22 cellular contexts compared by ENCODE assay signal in genomic region chr11:95501761-95502266, GRCh38.
"Had no signal": no experiment of that assay in that cellular context is flagged by ENCODE, and none has a peak within 500 bp of the region (broad histone marks: within the 10 kb centered on the region; RNA-seq: fewer than 3 reads in every experiment).

No MANE protein-coding gene starts in this region.

- H3K27me3 ChIP-seq: breast epithelium, neutrophil, ovary, sigmoid colon, stomach, thyroid gland, upper lobe of right lung had no signal

- ATAC-seq: activated CD8-positive, alpha-beta T cell treated with anti-CD3 and anti-CD28 coated beads for 36 hours; activated naive CD4-positive, alpha-beta T cell treated with anti-CD3 and anti-CD28 coated beads, Interleukin-2, amount 50 U/mL, for 72 hours; left lobe of liver; lower lobe of right lung; natural killer cell; stimulated activated memory B cell treated with anti-CD40 and anti-IgM and Interleukin-4, amounts not matched to agents 10 μg/mL and 1 μg/mL and 100 μg/mL, for 72 hours; T-cell; upper lobe of right lung had no signal

- DNase-seq: activated B cell treated with CpG ODN at 0.5 μM for 24 hours; activated CD4-positive, alpha-beta T cell treated with anti-CD3 and anti-CD28 coated beads, Interleukin-2, amount 50 U/mL, for 1 hour; activated CD8-positive, alpha-beta T cell treated with anti-CD3 and anti-CD28 coated beads for 36 hours; activated T-cell treated with anti-CD3 and anti-CD28 coated beads, Interleukin-2, amount 50 U/mL, for 48 hours; central memory CD4-positive, alpha-beta T cell; foreskin melanocyte; lower lobe of right lung; mesendoderm; natural killer cell; ovary; sigmoid colon; small intestine; stimulated activated CD4-positive, alpha-beta T cell treated with anti-CD3 and anti-CD28 coated beads, Interleukin-4, amount 100 ng/mL, for 24 hours; stomach; T-cell; thyroid gland; upper lobe of right lung had no signal

- H3K9me3 ChIP-seq: breast epithelium, lower lobe of right lung, neutrophil, ovary, sigmoid colon, stomach, thyroid gland, upper lobe of right lung had no signal

- H3K27ac ChIP-seq: breast epithelium, lower lobe of right lung, neutrophil, sigmoid colon, stomach, thyroid gland, upper lobe of right lung had no signal

- H3K4me1 ChIP-seq: breast epithelium, sigmoid colon, stomach, thyroid gland, upper lobe of right lung had no signal

- H3K4me3 ChIP-seq: breast epithelium, lower lobe of right lung, ovary, sigmoid colon, stomach, thyroid gland, upper lobe of right lung had no signal

- H3K36me3 ChIP-seq: breast epithelium, lower lobe of right lung, neutrophil, ovary, sigmoid colon, stomach, thyroid gland, upper lobe of right lung had no signal
